Comparison of ENCODE assay signal across 20 cellular contexts in the genomic region with DNA sequence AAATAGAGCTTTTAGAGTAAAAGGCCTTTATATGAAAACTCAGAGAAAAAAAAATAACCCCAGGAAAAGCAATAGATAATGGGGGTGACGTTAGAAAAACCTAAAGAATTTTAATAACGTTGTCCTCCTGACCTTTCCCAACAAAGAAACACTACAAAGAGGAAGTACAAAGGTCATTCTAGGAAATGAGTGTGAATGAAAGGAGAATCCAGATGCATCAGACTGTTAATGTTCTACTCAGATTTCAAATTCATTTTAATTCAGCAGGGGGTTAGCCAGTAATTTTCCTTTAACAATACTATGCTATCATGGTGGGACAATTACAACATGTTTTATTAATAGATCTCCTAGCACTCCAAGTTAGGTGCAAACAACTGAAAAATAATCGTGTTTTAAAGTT.
DNase-seq lines count a peak whose midpoint lies in the region; ATAC-seq, FAIRE-seq and TF ChIP-seq lines count a peak whose summit lies in the region.
"Had no signal": no experiment of that assay in that cellular context is flagged by ENCODE, and none has a peak within 500 bp of the region (broad histone marks: within the 10 kb centered on the region; RNA-seq: fewer than 3 reads in every experiment).

No MANE protein-coding gene starts in this region.

- no peak overlapping the region for H4K5ac ChIP-seq in H9 (ENCODE audit: insufficient read length, low read depth, low read length)

- TF ChIP-seq CTCF in HepG2 (CRISPR knock-in tag; IDR thresholded peaks at IDR 0.05) (no peak), H9 (conservative IDR thresholded peaks at IDR 0.05) (no peak), glutamatergic neuron (IDR thresholded peaks at IDR 0.05; ENCODE audit: partially characterized antibody, unreplicated experiment) (no peak)

- no peaks in the 10 kb centered on the region for H3K79me1 ChIP-seq in H9 (ENCODE audit: insufficient read depth, low read depth, low read length, poor library complexity, severe bottlenecking)

- H2BK20ac ChIP-seq in H9 (ENCODE audit: low read depth, low read length, poor library complexity, severe bottlenecking), result no peak overlapping the region

- H3K27ac ChIP-seq in HepG2 (ENCODE audit: extremely low read length, insufficient read depth, low read length) (peak overlapping the region; percentile 37), H9 (ENCODE audit: insufficient read length, low read depth, low read length) (no peak overlapping the region)
- H3K27ac ChIP-seq: foreskin keratinocyte, parathyroid adenoma, stomach had no signal

- no peak overlapping the region for H3K9ac ChIP-seq in HepG2 (ENCODE audit: insufficient read depth, low read depth, low read length)
- H3K9ac ChIP-seq in H9 (ENCODE audit: extremely low read depth, insufficient read length, low read length), result no peak overlapping the region
- H3K9ac ChIP-seq: parathyroid adenoma had no signal

- H4K8ac ChIP-seq in H9 (replicated peaks; ENCODE audit: insufficient read length, low read depth, low read length), result no peak overlapping the region

- CTCF ChIA-PET in HepG2 (lab: Yijun Ruan, JAX; ENCODE audit: low intra/inter-chr PET ratio, low total read pairs), result no interaction called here

- BruUV-seq in HepG2 (replicated peaks; lab: Mats Ljungman, UMichigan), result no TSS peak

- H3K14ac ChIP-seq in H9 (ENCODE audit: insufficient read depth, low read length), result no peak overlapping the region

- H3K4me2 ChIP-seq in HepG2 (ENCODE audit: low read depth, low read length) (peak overlapping the region; percentile 56), H9 (ENCODE audit: insufficient read depth, insufficient read length, low read length) (no peak overlapping the region)
- H3K4me2 ChIP-seq: smooth muscle cell had no signal

- H3T11ph ChIP-seq in H9 (ENCODE audit: low read length), result no peak overlapping the region

- H2BK12ac ChIP-seq in H9 (ENCODE audit: insufficient read length, low read depth, low read length), result no peak overlapping the region

- H2AFZ ChIP-seq in HepG2 (ENCODE audit: low read length) (no peak overlapping the region), H9 (ENCODE audit: low read length) (no peak overlapping the region)
- H2AFZ ChIP-seq: parathyroid adenoma had no signal

- FAIRE-seq in HepG2 (lab: Jason Lieb, UNC), result no peak

- H4K91ac ChIP-seq in H9 (ENCODE audit: insufficient read length, low read depth, low read length), result no peak overlapping the region

- H3K4me3 Mint-ChIP-seq in activated T-helper 17 cell treated with anti-CD3 and anti-CD28 coated beads, Interleukin-2, amount 50 U/mL, for 72 hours, result peak overlapping the region; percentile 25
- H3K4me3 Mint-ChIP-seq in H9 (no peak overlapping the region), glutamatergic neuron (ENCODE audit: unreplicated experiment) (no peak overlapping the region)

- no peak overlapping the region for H2BK15ac ChIP-seq in H9 (ENCODE audit: low read depth, low read length)

- peaks cover 4% of the 10 kb centered on the region for H3K36me3 Mint-ChIP-seq in activated T-helper 17 cell treated with anti-CD3 and anti-CD28 coated beads, Interleukin-2, amount 50 U/mL, for 72 hours (ENCODE audit: low read depth)
- H3K36me3 Mint-ChIP-seq in H9 (ENCODE audit: insufficient read depth in 1 of 3, low read depth in 3 of 3) (peaks cover 8 to 18% (median 8%) of the 10 kb centered on the region in 3 experiments), glutamatergic neuron (ENCODE audit: unreplicated experiment) (peaks cover 7% of the 10 kb centered on the region)

- no peaks in the 10 kb centered on the region for H3K23me2 ChIP-seq in H9 (ENCODE audit: insufficient read length, low read depth, low read length, poor library complexity, severe bottlenecking)

- no peak overlapping the region for H3K4ac ChIP-seq in H9 (ENCODE audit: low read depth, low read length)

- TF ChIP-seq EP300 in HepG2 (IDR thresholded peaks at IDR 0.05; ENCODE audit: low read depth in 2 of 2, low read length in 2 of 2), result peak in 1 of 2 experiments; percentile 70; a peak in 1 of 4 replicates
- no peak for TF ChIP-seq EP300 in HepG2 (CRISPR knock-in tag; IDR thresholded peaks at IDR 0.05; ENCODE audit: borderline replicate concordance)

- DNase-seq in COLO829 (ENCODE audit: low spot score) (peak; percentile 4), HT-29 (ENCODE audit: low spot score) (peak; percentile 54), HepG2 (ENCODE audit: low spot score) (peak; percentile 87), NCI-H1105 (lab: John Stamatoyannopoulos, UW) (no peak), H9 (no peak), glutamatergic neuron (no peak), DMS79 treated with DMSO at 0.1 percent for 48 hours (lab: John Stamatoyannopoulos, UW) (no peak)
- DNase-seq: activated CD4-positive, CD25-positive, alpha-beta regulatory T cell treated with anti-CD3 and anti-CD28 coated beads, Interleukin-2, amount 50 U/mL, for 72 hours; activated CD8-positive, alpha-beta memory T cell treated with anti-CD3 and anti-CD28 coated beads, Interleukin-2, amount 50 U/mL, for 4 hours; activated naive CD4-positive, alpha-beta T cell treated with anti-CD3 and anti-CD28 coated beads, Interleukin-2, amount 50 U/mL, for 16 hours; BE2C; foreskin keratinocyte; GOT3; NCI-H1092; NCI-H774; stomach; T-helper 2 cell had no signal

- 0% methylated on average over 3 of the region's 3 CpGs for WGBS in HepG2 (ENCODE audit: low lambda C conversion rate)
- WGBS in H9 (ENCODE audit: extremely low coverage, insufficient read length, low lambda C conversion rate), result no CpG with 5 or more reads among the region's 3 CpGs

- in situ Hi-C loops in HepG2 (cut with HindIII; ENCODE audit: extremely low pct_ligation_motif_present, low pct_unique_long_range_greater_than_20kb), result no loop called here

- peaks cover 3% of the 10 kb centered on the region for H3K9me3 Mint-ChIP-seq in activated T-helper 17 cell treated with anti-CD3 and anti-CD28 coated beads, Interleukin-2, amount 50 U/mL, for 72 hours
- H3K9me3 Mint-ChIP-seq in H9 (peaks cover 7 to 12% of the 10 kb centered on the region in 2 experiments), glutamatergic neuron (ENCODE audit: unreplicated experiment) (peaks cover 2% of the 10 kb centered on the region)

- H3K56ac ChIP-seq in H9 (ENCODE audit: insufficient read length, low read depth, low read length), result no peak overlapping the region

- H3K27me3 Mint-ChIP-seq in activated T-helper 17 cell treated with anti-CD3 and anti-CD28 coated beads, Interleukin-2, amount 50 U/mL, for 72 hours, result no peaks in the 10 kb centered on the region
- no peaks in the 10 kb centered on the region for H3K27me3 Mint-ChIP-seq in H9 (ENCODE audit: low read depth)
- no peaks in the 10 kb centered on the region for H3K27me3 Mint-ChIP-seq in glutamatergic neuron (ENCODE audit: unreplicated experiment)

- POLR2A ChIA-PET in HepG2 (lab: Yijun Ruan, JAX), result no interaction called here

- H4K20me1 ChIP-seq in HepG2 (ENCODE audit: insufficient read depth, low read length), result no peaks in the 10 kb centered on the region
- no peaks in the 10 kb centered on the region for H4K20me1 ChIP-seq in H9 (ENCODE audit: control insufficient read depth, insufficient read depth, insufficient read length)

- H3K79me2 ChIP-seq in HepG2 (ENCODE audit: insufficient read depth, low read length) (no peaks in the 10 kb centered on the region), H9 (ENCODE audit: insufficient read depth, low read length) (no peaks in the 10 kb centered on the region)

- H2BK120ac ChIP-seq in H9 (ENCODE audit: low read depth, low read length, poor library complexity, severe bottlenecking), result no peak overlapping the region

- no peak overlapping the region for H3K27ac Mint-ChIP-seq in activated T-helper 17 cell treated with anti-CD3 and anti-CD28 coated beads, Interleukin-2, amount 50 U/mL, for 72 hours
- H3K27ac Mint-ChIP-seq in H9 (no peak overlapping the region), glutamatergic neuron (ENCODE audit: unreplicated experiment) (no peak overlapping the region)

- no peak overlapping the region for H3K23ac ChIP-seq in H9 (ENCODE audit: insufficient read length, low read depth, low read length)

- H2AK5ac ChIP-seq in H9 (ENCODE audit: insufficient read length, low read length), result no peak overlapping the region

- H2BK5ac ChIP-seq in H9 (ENCODE audit: insufficient read length, low read length), result no peak overlapping the region

- ATAC-seq in activated T-helper 17 cell treated with anti-CD3 and anti-CD28 coated beads, Interleukin-2, amount 50 U/mL, for 72 hours (replicated peaks), result no peak
- ATAC-seq in HepG2, result peak; percentile 76
- ATAC-seq: foreskin keratinocyte had no signal

- H3K4me1 ChIP-seq in HepG2 (ENCODE audit: insufficient read depth, low read length) (peaks cover 50% of the 10 kb centered on the region), H9 (ENCODE audit: insufficient read depth, low read length) (no peaks in the 10 kb centered on the region)
- H3K4me1 ChIP-seq: BE2C, foreskin keratinocyte had no signal

- intact Hi-C loops in HepG2 (cut with micrococcal nuclease; ENCODE audit: unreplicated experiment), result no loop called here

- H3K36me3 ChIP-seq in HepG2 (replicated peaks in 1 of 2; ENCODE audit: control insufficient read depth in 1 of 2, insufficient read depth in 2 of 2, low read length in 2 of 2), result no peaks in the 10 kb centered on the region
- H3K36me3 ChIP-seq: BE2C, stomach had no signal

- H3K9me3 ChIP-seq in HepG2 (ENCODE audit: low read length) (0 out of 2 replicates have a peak, but pooled peaks cover 6% of the 10 kb centered on the region), H9 (ENCODE audit: control insufficient read depth, low read depth, low read length) (no peaks in the 10 kb centered on the region)
- H3K9me3 ChIP-seq: BE2C, stomach had no signal

- peak overlapping the region in 1 of 3 experiments; percentile 22; a peak in 2 of 6 replicates for H3K4me3 ChIP-seq in HepG2 (replicated peaks in 1 of 3; ENCODE audit: insufficient read depth in 1 of 3, low read depth in 2 of 3, low read length in 3 of 3)
- H3K4me3 ChIP-seq: smooth muscle cell, stomach had no signal

- TF ChIP-seq RAD21 in HepG2 (CRISPR knock-in tag; IDR thresholded peaks at IDR 0.05), result no peak

- no peak overlapping the region for H3K18ac ChIP-seq in H9 (ENCODE audit: insufficient read length, low read depth, low read length)

- TF ChIP-seq POLR2A in HepG2 (IDR thresholded peaks at IDR 0.05; ENCODE audit: insufficient read depth in 1 of 2, low read depth in 2 of 2, low read length in 2 of 2), result no peak

- peaks cover 30% of the 10 kb centered on the region for H3K4me1 Mint-ChIP-seq in activated T-helper 17 cell treated with anti-CD3 and anti-CD28 coated beads, Interleukin-2, amount 50 U/mL, for 72 hours
- peaks cover 7 to 14% of the 10 kb centered on the region in 2 experiments for H3K4me1 Mint-ChIP-seq in H9
- H3K4me1 Mint-ChIP-seq in glutamatergic neuron (ENCODE audit: low read depth, unreplicated experiment), result no peaks in the 10 kb centered on the region

- H3K27me3 ChIP-seq in HepG2 (ENCODE audit: control insufficient read depth in 1 of 2, insufficient read depth in 2 of 2, low read length in 2 of 2), result no peaks in the 10 kb centered on the region
- no peaks in the 10 kb centered on the region for H3K27me3 ChIP-seq in H9 (ENCODE audit: insufficient read depth, low read length)
- H3K27me3 ChIP-seq: BE2C, foreskin keratinocyte, stomach had no signal

TF ChIP-seq in HepG2, 621 proteins besides CTCF, POLR2A, EP300 and RAD21 (continues in another document):
- TF ChIP-seq ZNF605 (CRISPR knock-in tag; IDR thresholded peaks at IDR 0.05), result no peak
- no peak for TF ChIP-seq CCAR2 (optimal IDR thresholded peaks at IDR 0.05; ENCODE audit: low read depth, low read length)
- peak; percentile 31; the same call in 1 of the 2 replicates for TF ChIP-seq ATF1 (CRISPR knock-in tag; IDR thresholded peaks at IDR 0.05)

Comparison
In these comparisons a context has a peak if more than half of its experiments do, and no peak if none do; other contexts are left out.
1. DNase-seq: peak in COLO829 (single experiment), HT-29 (single experiment) and HepG2 (single experiment); none in NCI-H1105 (single experiment), H9 (single experiment), glutamatergic neuron (single experiment) and DMS79 treated with DMSO at 0.1 percent for 48 hours (single experiment).